8 cellular contexts compared by ENCODE assay signal in the genomic region with DNA sequence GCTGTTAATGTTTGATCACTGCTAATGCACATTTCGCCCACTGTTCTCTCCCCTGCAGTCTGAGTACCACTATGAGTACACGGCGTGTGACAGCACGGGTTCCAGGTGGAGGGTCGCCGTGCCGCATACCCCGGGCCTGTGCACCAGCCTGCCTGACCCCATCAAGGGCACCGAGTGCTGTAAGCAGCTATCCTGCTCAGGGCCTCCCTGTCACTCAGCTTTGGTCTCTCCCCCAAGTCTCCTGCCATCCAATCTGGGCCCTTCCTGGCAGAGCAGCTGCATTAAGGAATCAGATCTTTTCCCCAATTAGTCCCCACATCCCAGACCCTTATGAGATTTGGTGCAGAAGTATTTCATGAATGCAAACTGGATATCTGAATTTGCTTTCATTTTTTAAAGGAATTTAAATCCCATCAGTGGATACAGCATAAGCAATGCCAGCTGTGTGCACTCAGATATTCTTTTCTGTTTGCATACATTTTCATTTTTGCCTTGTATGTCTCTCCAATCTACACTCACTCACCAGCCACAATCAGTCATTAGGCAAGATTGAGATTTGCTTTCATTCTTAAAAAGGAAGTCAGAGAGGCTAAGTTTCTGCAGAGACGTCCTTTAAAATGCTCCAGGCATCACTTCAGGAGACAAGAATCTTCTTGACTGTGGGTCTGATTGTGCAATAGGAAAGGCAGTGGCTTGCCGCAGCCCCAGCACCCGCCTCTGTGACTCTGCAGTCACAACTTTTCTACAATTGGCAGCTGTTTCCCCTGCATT. TPM values are rescaled to one million over a fixed set of nuclear protein-coding genes. Genes with fewer than 3 reads are reported as not detected.
DNase-seq lines count a peak whose midpoint lies in the region; ATAC-seq, FAIRE-seq and TF ChIP-seq lines count a peak whose summit lies in the region.

No MANE protein-coding gene starts in this region.

- no peak overlapping the region for H3K4ac ChIP-seq in mesendoderm (ENCODE audit: low read depth, low read length)

- H4K5ac ChIP-seq in mesendoderm (ENCODE audit: low read length): no peak overlapping the region

- no peak for TF ChIP-seq EP300 in upper lobe of left lung (IDR thresholded peaks at IDR 0.05)

- H2AK5ac ChIP-seq in mesendoderm (ENCODE audit: low read length): no peak overlapping the region

- TF ChIP-seq POLR2A in upper lobe of left lung (IDR thresholded peaks at IDR 0.05): no peak

- no peak overlapping the region for H2BK120ac ChIP-seq in mesendoderm (ENCODE audit: low read depth, low read length)

- H3K79me1 ChIP-seq in mesendoderm (ENCODE audit: low read length): no peaks in the 10 kb centered on the region

- H4K8ac ChIP-seq in mesendoderm (ENCODE audit: low read depth, low read length): no peak overlapping the region

- no peaks in the 10 kb centered on the region for H3K27me3 ChIP-seq in mesendoderm (ENCODE audit: insufficient read depth, low read length, poor library complexity)
- no peaks in the 10 kb centered on the region for H3K27me3 ChIP-seq in upper lobe of left lung

- H3K27ac ChIP-seq in mesendoderm (ENCODE audit: low read depth, low read length) (no peak overlapping the region), upper lobe of left lung (peak overlapping the region; percentile 45 to 86 (median 66))

- no peak overlapping the region for H3K18ac ChIP-seq in mesendoderm (ENCODE audit: low read length)

- H3K9me3 ChIP-seq in upper lobe of left lung: no peaks in the 10 kb centered on the region

- H3K4me1 ChIP-seq in mesendoderm (ENCODE audit: control insufficient read depth, low read depth, low read length) (no peaks in the 10 kb centered on the region), upper lobe of left lung (peaks cover 20 to 27% (median 26%) of the 10 kb centered on the region in 4 donors)

- FAIRE-seq in RCC 7860 (lab: Jason Lieb, UNC): peak; percentile 59

- in situ Hi-C loops in GM13977 (cut with MboI; ENCODE audit: low pct_unique_long_range_greater_than_20kb, low sequenced_read_pairs, unreplicated experiment): no loop called here

- no peak overlapping the region for H3K4me2 ChIP-seq in mesendoderm (ENCODE audit: low read length)

- TF ChIP-seq CTCF in GM13977 (IDR thresholded peaks at IDR 0.05; ENCODE audit: extremely low read depth, insufficient read depth, missing control alignments) (no peak), upper lobe of left lung (IDR thresholded peaks at IDR 0.05) (no peak)

- DNase-seq in GM13977 (ENCODE audit: low spot score): peak; percentile 45
- DNase-seq in RCC 7860 (ENCODE audit: low spot score): peak; percentile 58
- peak; percentile 14 for DNase-seq in central memory CD4-positive, alpha-beta T cell
- DNase-seq in mesendoderm: peak; percentile 33
- DNase-seq in upper lobe of left lung: peak; percentile 70 to 79

- no peak overlapping the region for H3K56ac ChIP-seq in mesendoderm (ENCODE audit: low read length)

- H3K4me3 ChIP-seq in mesendoderm (ENCODE audit: low read length) (no peak overlapping the region), upper lobe of left lung (no peak overlapping the region)

- H2BK15ac ChIP-seq in mesendoderm (replicated peaks; ENCODE audit: low read depth): no peak overlapping the region

- no peak overlapping the region for H3K23ac ChIP-seq in mesendoderm (ENCODE audit: low read length)

- H3K79me2 ChIP-seq in mesendoderm (ENCODE audit: control insufficient read depth, insufficient read depth, low read length): no peaks in the 10 kb centered on the region

- H3K9ac ChIP-seq in mesendoderm (ENCODE audit: low read length): no peak overlapping the region

- H3K36me3 ChIP-seq in mesendoderm (ENCODE audit: control insufficient read depth, insufficient read depth, low read length) (no peaks in the 10 kb centered on the region), upper lobe of left lung (no peaks in the 10 kb centered on the region)

- H2BK5ac ChIP-seq in mesendoderm (ENCODE audit: low read length): no peak overlapping the region

- peak; percentile 58 for ATAC-seq in HG02759 (IDR thresholded peaks at IDR 0.05; ENCODE audit: unreplicated experiment)
- ATAC-seq in upper lobe of left lung (ENCODE audit: low FRiP score in 2 of 2): peak; percentile 90 to 94
- ATAC-seq in GM19035 (IDR thresholded peaks at IDR 0.05; ENCODE audit: unreplicated experiment): no peak
- no peak for ATAC-seq in GM21360 (IDR thresholded peaks at IDR 0.05; ENCODE audit: unreplicated experiment)

- no CpG with 5 or more reads among the region's 12 CpGs for WGBS in mesendoderm (ENCODE audit: extremely low coverage, insufficient coverage, low lambda C conversion rate)
- WGBS in upper lobe of left lung, 2 donors: 31 to 48% methylated on average over 9 to 12 of the region's 12 CpGs

RNA-seq across cellular contexts. Expression of gene ELAPOR1, which starts 48.1 kb away (rescaled TPM):
- polyA plus RNA-seq in mesendoderm (2013, experiment 1 of 2): 0.06 TPM
- polyA plus RNA-seq in mesendoderm (2013, experiment 2 of 2): 0.06 TPM
- 10 to 100 TPM; 14.7 to 49.3 (median 24.4) TPM for total RNA-seq in upper lobe of left lung

RNA-seq across cellular contexts. Expression of gene SARS1, which starts 51.7 kb away (rescaled TPM):
- 108 TPM for polyA plus RNA-seq in mesendoderm (2013, experiment 1 of 2)
- 110 TPM for polyA plus RNA-seq in mesendoderm (2013, experiment 2 of 2)
- total RNA-seq in upper lobe of left lung: 100 to 1,000 TPM; 126 to 212 (median 160) TPM

Comparison
In these comparisons a context has a peak if more than half of its experiments do, and no peak if none do; other contexts are left out.
1. DNase-seq: peak in every context shown above with its lines; median percentile 74 in upper lobe of left lung; 58 in RCC 7860; 45 in GM13977; 33 in mesendoderm; 14 in central memory CD4-positive, alpha-beta T cell.
2. ATAC-seq: peak in HG02759 (single experiment) and upper lobe of left lung (2 of 2); none in GM19035 (single experiment) and GM21360 (single experiment).